30 cellular contexts compared by ENCODE assay signal in the genomic region with DNA sequence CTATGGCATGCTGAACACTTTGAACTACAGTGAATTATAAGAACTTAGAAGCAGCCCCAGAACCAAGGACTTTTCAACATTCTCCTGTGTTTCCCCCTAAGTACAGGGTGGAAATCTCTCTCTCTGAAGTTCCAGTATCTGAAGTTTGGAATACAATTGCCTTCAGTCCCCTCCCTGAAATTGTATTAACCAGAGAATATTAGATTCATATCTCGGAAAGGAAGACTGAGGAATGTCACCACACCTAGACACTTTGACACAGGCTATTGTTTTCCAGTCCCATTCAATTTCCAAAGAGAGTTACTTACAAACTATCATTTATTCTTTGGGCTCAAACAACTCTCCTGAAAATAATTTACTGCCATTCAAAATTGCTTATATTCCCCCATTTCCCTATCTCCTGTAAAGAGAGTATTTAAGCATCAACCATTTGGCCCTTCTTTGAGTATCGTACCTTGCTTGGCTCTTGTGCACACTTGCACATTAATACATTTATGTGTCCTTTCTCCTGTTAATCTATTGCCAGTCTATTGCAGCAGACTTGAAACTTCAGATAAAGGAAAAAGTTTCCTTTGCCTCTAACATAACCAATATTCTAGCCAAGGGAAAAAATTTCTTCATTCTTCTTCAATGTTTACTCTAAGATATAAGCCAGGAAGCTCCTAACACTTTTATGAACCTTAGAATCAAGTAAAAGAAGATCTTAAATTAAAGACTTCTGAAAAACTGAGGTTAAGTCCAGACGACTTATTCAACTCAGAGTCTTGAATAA.
DNase-seq lines count a peak whose midpoint lies in the region; ATAC-seq lines count a peak whose summit lies in the region.
"Had no signal": no experiment of that assay in that cellular context is flagged by ENCODE, and none has a peak within 500 bp of the region (broad histone marks: within the 10 kb centered on the region; RNA-seq: fewer than 3 reads in every experiment).

No MANE protein-coding gene starts in this region.

- peak overlapping the region; percentile 72 for H2AFZ ChIP-seq in ACC112 (ENCODE audit: low read length, unreplicated experiment)
- H2AFZ ChIP-seq: neural progenitor cell had no signal

- peaks cover 17% of the 10 kb centered on the region for H3K4me1 ChIP-seq in ACC112 (ENCODE audit: control insufficient read depth, insufficient read depth, low read length, unreplicated experiment)
- H3K4me1 ChIP-seq in HUES6 (ENCODE audit: control insufficient read depth, insufficient read depth, low read length) = peaks cover 10% of the 10 kb centered on the region
- H3K4me1 ChIP-seq: ascending aorta, colonic mucosa, gastrocnemius medialis, neural progenitor cell, Peyer's patch, right lobe of liver, stomach, vagina had no signal

- peak; percentile 35 for DNase-seq in dedifferentiated amniotic fluid mesenchymal stem cell (ENCODE audit: extremely low spot score)
- peak; percentile 34 for DNase-seq in iris pigment epithelial cell (ENCODE audit: low read depth)
- no peak for DNase-seq in T1000 (lab: John Stamatoyannopoulos, UW)
- DNase-seq in NAMALWA (ENCODE audit: low spot score) = no peak
- no peak for DNase-seq in activated gamma-delta T cell (lab: John Stamatoyannopoulos, UW)
- DNase-seq: activated CD4-positive, alpha-beta T cell treated with anti-CD3 and anti-CD28 coated beads, Interleukin-2, amount 50 U/mL, for 1 hour; activated effector memory CD4-positive, alpha-beta T cell treated with anti-CD3 and anti-CD28 coated beads, Interleukin-2, amount 50 U/mL, for 16 hours; activated naive CD8-positive, alpha-beta T cell treated with anti-CD3 and anti-CD28 coated beads for 36 hours; activated T-cell treated with anti-CD3 and anti-CD28 coated beads, Interleukin-2, amount 50 U/mL, for 24 hours; colonic mucosa; DMS 273 treated with DMSO at 0.1 percent for 48 hours; effector CD8-positive, alpha-beta T cell; erythroblast; gastrocnemius medialis; NCI-H1048; NCI-H1694 treated with DMSO at 0.1 percent for 48 hours; NCI-H82; Peyer's patch; posterior cingulate gyrus; right lobe of liver; SHP77 treated with DMSO at 0.1 percent for 48 hours; stimulated activated CD4-positive, alpha-beta T cell treated with anti-CD3 and anti-CD28 coated beads, Interleukin-12 subunit alpha, Interleukin-12 subunit beta, amount 100 ng/mL, for 4 hours; stimulated activated CD4-positive, alpha-beta T cell treated with anti-CD3 and anti-CD28 coated beads, Interleukin-4, amount 100 ng/mL, for 1 hour; stomach had no signal

- no peak overlapping the region for H3K9ac ChIP-seq in HUES6 (ENCODE audit: low read length)
- H3K9ac ChIP-seq: neural progenitor cell had no signal

- H3K27me3 ChIP-seq in ACC112 (ENCODE audit: insufficient read depth, low read length) (no peaks in the 10 kb centered on the region), HUES6 (ENCODE audit: control insufficient read depth, insufficient read depth, low read length) (no peaks in the 10 kb centered on the region)
- H3K27me3 ChIP-seq: ascending aorta, colonic mucosa, gastrocnemius medialis, neural progenitor cell, Peyer's patch, right lobe of liver, stomach, vagina had no signal

- H3K36me3 ChIP-seq in ACC112 (ENCODE audit: insufficient read depth, low read length) (no peaks in the 10 kb centered on the region), HUES6 (ENCODE audit: control insufficient read depth, insufficient read depth, low read length) (no peaks in the 10 kb centered on the region)
- H3K36me3 ChIP-seq: ascending aorta, colonic mucosa, gastrocnemius medialis, neural progenitor cell, Peyer's patch, right lobe of liver, stomach, vagina had no signal

- no peak overlapping the region for H3K27ac ChIP-seq in ACC112 (ENCODE audit: low read depth, low read length)
- H3K27ac ChIP-seq in HUES6 (ENCODE audit: low read depth, low read length) = peak overlapping the region; percentile 45; the same call in 1 of the 2 replicates
- H3K27ac ChIP-seq: ascending aorta, colonic mucosa, gastrocnemius medialis, neural progenitor cell, Peyer's patch, right lobe of liver, stomach, vagina had no signal

- H3K4me3 ChIP-seq in ACC112 (ENCODE audit: low read depth, low read length) = no peak overlapping the region
- no peak overlapping the region for H3K4me3 ChIP-seq in HUES6 (ENCODE audit: low read depth, low read length)
- H3K4me3 ChIP-seq: ascending aorta, colonic mucosa, gastrocnemius medialis, neural progenitor cell, Peyer's patch, right lobe of liver, stomach, vagina had no signal

- no peak for ATAC-seq in esophagus mucosa
- ATAC-seq: gastrocnemius medialis, right lobe of liver had no signal

- peaks cover 9% of the 10 kb centered on the region for H3K9me3 ChIP-seq in HUES6 (ENCODE audit: control insufficient read depth, insufficient read depth, low read depth, low read length)
- H3K9me3 ChIP-seq: ascending aorta, colonic mucosa, gastrocnemius medialis, Peyer's patch, right lobe of liver, stomach, vagina had no signal

- no peaks in the 10 kb centered on the region for H3K79me2 ChIP-seq in ACC112 (ENCODE audit: control insufficient read depth, insufficient read depth, low read length, unreplicated experiment)

Comparison
In these comparisons a context has a peak if more than half of its experiments do, and no peak if none do; other contexts are left out.
1. DNase-seq: peak in dedifferentiated amniotic fluid mesenchymal stem cell (single experiment) and iris pigment epithelial cell (single experiment); none in T1000 (single experiment), NAMALWA (single experiment) and activated gamma-delta T cell (single experiment).